Comparison of ENCODE assay signal across 8 cellular contexts in the genomic region with DNA sequence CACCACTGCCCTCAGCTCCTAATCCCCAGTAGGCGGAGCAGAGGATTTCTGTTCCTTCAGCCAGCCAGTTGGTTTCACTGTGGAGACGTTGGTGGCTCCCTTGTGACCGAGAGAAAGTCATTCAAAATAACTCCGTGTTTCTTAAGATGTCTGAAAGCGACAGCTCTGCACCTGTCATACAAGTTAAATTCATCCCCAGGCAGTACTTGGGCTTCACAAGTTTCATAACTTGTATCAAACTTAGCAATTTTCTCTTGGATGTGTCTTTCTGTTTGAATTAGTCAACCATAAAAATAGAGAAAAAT. TPM values are rescaled to one million over a fixed set of nuclear protein-coding genes. Genes with fewer than 3 reads are reported as not detected.
DNase-seq lines count a peak whose midpoint lies in the region; ATAC-seq and TF ChIP-seq lines count a peak whose summit lies in the region.

No MANE protein-coding gene starts in this region.

- H3K9me3 Mint-ChIP-seq in chondrocyte (ENCODE audit: low read depth) (no peaks in the 10 kb centered on the region), neural crest cell (no peaks in the 10 kb centered on the region)

- ATAC-seq in heart right ventricle (no peak), left cardiac atrium (no peak), HG03175 (IDR thresholded peaks at IDR 0.05; ENCODE audit: unreplicated experiment) (peak; percentile 38)

- TF ChIP-seq CTCF in heart right ventricle (IDR thresholded peaks at IDR 0.05) (peak in 3 of 9 donors; percentile 23 to 28 (median 24)), chondrocyte (IDR thresholded peaks at IDR 0.05) (peak; percentile 27), neural crest cell (conservative IDR thresholded peaks at IDR 0.05) (no peak)

- peak overlapping the region in 9 of 10 donors; percentile 68 to 81 (median 72) for H3K4me3 ChIP-seq in heart right ventricle

- no peaks in the 10 kb centered on the region for H3K36me3 ChIP-seq in heart right ventricle

- H3K27me3 ChIP-seq in heart right ventricle = peaks cover 0 to 64% (median 33%) of the 10 kb centered on the region in 7 donors

- H3K36me3 Mint-ChIP-seq in chondrocyte (ENCODE audit: low read depth) (peaks cover 23% of the 10 kb centered on the region), neural crest cell (ENCODE audit: low read depth) (no peaks in the 10 kb centered on the region)

- DNase-seq in heart right ventricle (no peak), left cardiac atrium (no peak), chondrocyte (ENCODE audit: low spot score) (no peak), neural crest cell (ENCODE audit: low read depth, low spot score) (no peak), middle frontal gyrus (ENCODE audit: extremely low spot score, low spot score) (no peak), iPS-NIHi7 (ENCODE audit: extremely low spot score) (no peak), posterior vena cava (ENCODE audit: low spot score) (no peak)

- intact Hi-C loops in heart right ventricle (cut with DNase I) (loop anchor here in 5 of 10 donors (2.0 to 10.0 kb wide), 3 partner anchors 195 to 197 kb away; no protein-coding TSS in a partner anchor), left cardiac atrium (cut with DNase I) (loop anchor here in 1 of 2 donors (10.0 kb wide), 1 partner anchor 195 kb away; no protein-coding TSS in a partner anchor), posterior vena cava (cut with DNase I) (no loop called here)

- H3K27ac Mint-ChIP-seq in chondrocyte (ENCODE audit: unreplicated experiment) = peak overlapping the region; percentile 100
- no peak overlapping the region for H3K27ac Mint-ChIP-seq in neural crest cell (ENCODE audit: unreplicated experiment)

- H3K4me3 Mint-ChIP-seq in chondrocyte (ENCODE audit: unreplicated experiment) (peak overlapping the region; percentile 99), neural crest cell (peak overlapping the region; percentile 89)

- H3K27me3 Mint-ChIP-seq in chondrocyte (ENCODE audit: low read depth) = no peaks in the 10 kb centered on the region
- H3K27me3 Mint-ChIP-seq in neural crest cell (ENCODE audit: low read depth) = peaks cover 87% of the 10 kb centered on the region

- H3K9me3 ChIP-seq in heart right ventricle = no peaks in the 10 kb centered on the region

- peak overlapping the region in 7 of 10 donors; percentile 1 to 90 (median 82) for H3K27ac ChIP-seq in heart right ventricle

- H3K4me1 ChIP-seq in heart right ventricle = peaks cover 0 to 22% (median 9%) of the 10 kb centered on the region in 9 donors

- peaks cover 31% of the 10 kb centered on the region for H3K4me1 Mint-ChIP-seq in chondrocyte (ENCODE audit: low read depth)
- H3K4me1 Mint-ChIP-seq in neural crest cell = peaks cover 9% of the 10 kb centered on the region

- 4 to 5% methylated on average over 5 of the region's 5 CpGs for WGBS in heart right ventricle, 2 donors

RNA-seq across cellular contexts. Expression of a gene that starts 0.4 kb away (rescaled TPM):
- total RNA-seq in heart right ventricle (1 to 10 TPM; 1.3 to 5.2 (median 2.2) TPM), left cardiac atrium (1 to 10 TPM; 3.6 to 7.9 TPM), chondrocyte (247 to 252 TPM (median 247 TPM) in 3 replicates), neural crest cell (not detected in 2 replicates), posterior vena cava (1 to 10 TPM; 7.1 to 8.2 TPM)
- polyA plus RNA-seq in heart right ventricle = 1 to 10 TPM; 1.1 to 1.4 TPM

RNA-seq across cellular contexts. Expression of a gene that starts 14.9 kb away (rescaled TPM):
- total RNA-seq in heart right ventricle (under 1 TPM in 3 of 10 donors, not detected in 7; 0.14 to 0.45 (median 0.30) TPM), left cardiac atrium (under 1 TPM in 1 of 2 donors, not detected in 1; 0.13 TPM), chondrocyte (3.2 to 7.5 TPM (median 3.5 TPM) in 3 replicates), neural crest cell (0.21 TPM in 1 of 2 replicates, not detected in the other), posterior vena cava (under 1 TPM; 0.65 to 1.00 TPM)
- polyA plus RNA-seq in heart right ventricle = not detected

RNA-seq across cellular contexts. Expression of a gene that starts 15.3 kb away (rescaled TPM):
- total RNA-seq in heart right ventricle = 1 to 10 TPM in 2 of 10 donors, under 1 TPM in 3, not detected in 5; 0.31 to 1.9 (median 0.48) TPM
- polyA plus RNA-seq in heart right ventricle = 1 to 10 TPM in 1 of 2 donors, under 1 TPM in 1; 0.03 to 1.1 TPM
- under 1 TPM in 1 of 2 donors, not detected in 1; 0.24 TPM for total RNA-seq in left cardiac atrium
- total RNA-seq in chondrocyte = 20.7 to 31.7 TPM (median 21.2 TPM) in 3 replicates
- total RNA-seq in neural crest cell = 0.68 TPM in 1 of 2 replicates, not detected in the other
- 1 to 10 TPM in 1 of 2 donors, under 1 TPM in 1; 0.81 to 1.4 TPM for total RNA-seq in posterior vena cava

Comparison
In these comparisons a context has a peak if more than half of its experiments do, and no peak if none do; other contexts are left out.
1. RNA of a gene that starts 0.4 kb away (total RNA-seq): 247 to 252 TPM in chondrocyte; 7.1 to 8.2 TPM in posterior vena cava, 3.6 to 7.9 TPM in left cardiac atrium, 1.3 to 5.2 TPM in heart right ventricle and not detected in neural crest cell; every median in the first group is over 10 times any median in the second.